In the genomic region with DNA sequence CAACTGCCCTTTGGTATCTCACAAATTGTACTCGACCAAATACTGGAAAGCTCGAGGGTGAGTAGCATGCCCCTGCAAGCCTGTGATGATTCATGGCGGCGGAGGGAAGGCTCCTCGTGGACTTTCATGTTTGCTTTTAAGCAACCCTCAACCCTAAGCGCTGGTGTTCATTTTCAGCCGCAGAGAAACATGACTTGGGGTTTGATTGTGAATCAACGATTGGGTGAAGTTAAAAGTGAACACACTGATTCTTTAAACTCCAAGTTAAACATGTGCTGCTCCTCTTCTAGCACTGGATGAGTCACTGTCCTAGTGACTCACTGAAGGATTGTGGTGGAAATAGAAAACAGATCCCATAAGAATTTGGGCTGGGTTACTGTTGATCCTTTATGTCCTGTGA, we compare ENCODE assay signal across 8 cellular contexts. TPM values are rescaled to one million over a fixed set of nuclear protein-coding genes. Genes with fewer than 3 reads are reported as not detected.
A peak's percentile ranks its signal among the peaks of the same experiment; 100 is the strongest.
DNase-seq lines count a peak whose midpoint lies in the region; ATAC-seq and TF ChIP-seq lines count a peak whose summit lies in the region.

No MANE protein-coding gene starts in this region.

- H3K4me1 ChIP-seq in breast epithelium: no peaks in the 10 kb centered on the region
- H3K4me1 ChIP-seq in trophoblast cell (ENCODE audit: control insufficient read depth in 1 of 2, insufficient read depth in 2 of 2, low read length in 2 of 2): peaks cover 0 to 3% of the 10 kb centered on the region in 2 experiments

- DNase-seq in DMS53 (lab: John Stamatoyannopoulos, UW) (peak; percentile 73), LoVo (ENCODE audit: low spot score) (peak; percentile 79), breast epithelium (ENCODE audit: low spot score in 2 of 2) (peak in 1 of 2 donors; percentile 26), trophoblast cell (peak; percentile 15 to 53), NCI-H2029 (lab: John Stamatoyannopoulos, UW) (no peak), iPS-NIHi11 (ENCODE audit: low spot score) (no peak), NCI-H446 treated with DMSO at 0.1 percent for 48 hours (lab: John Stamatoyannopoulos, UW) (no peak)

- H3K23ac ChIP-seq in trophoblast cell (ENCODE audit: low read length): no peak overlapping the region

- no peaks in the 10 kb centered on the region for H3K9me3 ChIP-seq in breast epithelium
- H3K9me3 ChIP-seq in trophoblast cell (ENCODE audit: insufficient read depth, low read depth, low read length): no peaks in the 10 kb centered on the region

- H3K79me2 ChIP-seq in trophoblast cell (ENCODE audit: control insufficient read depth, insufficient read depth, low read length, poor library complexity): no peaks in the 10 kb centered on the region

- H3K4me2 ChIP-seq in trophoblast cell (ENCODE audit: low read length): no peak overlapping the region

- H4K8ac ChIP-seq in trophoblast cell (ENCODE audit: low read depth, low read length): no peak overlapping the region

- no peak overlapping the region for H2AK5ac ChIP-seq in trophoblast cell (ENCODE audit: low read length)

- H2BK120ac ChIP-seq in trophoblast cell (ENCODE audit: insufficient read depth, low read length, poor library complexity): peak overlapping the region; percentile 52

- H3K4me3 ChIP-seq in breast epithelium: peak overlapping the region in 1 of 3 donors; percentile 29
- H3K4me3 ChIP-seq in trophoblast cell (ENCODE audit: low read depth, low read length): no peak overlapping the region

- H3K27ac ChIP-seq in breast epithelium (peak overlapping the region; percentile 31 to 89), trophoblast cell (ENCODE audit: low read depth, low read length) (peak overlapping the region; percentile 62)

- no peak overlapping the region for H4K91ac ChIP-seq in trophoblast cell (ENCODE audit: low read depth, low read length)

- no CpG with 5 or more reads among the region's 8 CpGs for WGBS in trophoblast cell (ENCODE audit: extremely low coverage, insufficient coverage, insufficient read length)

- intact Hi-C loops in breast epithelium (cut with DNase I; ENCODE audit: low total_unique reads): no loop called here

- H2BK12ac ChIP-seq in trophoblast cell (ENCODE audit: low read length): no peak overlapping the region

- H4K12ac ChIP-seq in trophoblast cell (ENCODE audit: low read depth, low read length): no peak overlapping the region

- no peaks in the 10 kb centered on the region for H3K79me1 ChIP-seq in trophoblast cell (ENCODE audit: low read length)

- peak overlapping the region; percentile 16 for H2BK5ac ChIP-seq in trophoblast cell (ENCODE audit: low read depth, low read length, poor library complexity)

- H3K14ac ChIP-seq in trophoblast cell (ENCODE audit: low read length): no peak overlapping the region

- H3K27me3 ChIP-seq in breast epithelium (no peaks in the 10 kb centered on the region), trophoblast cell (ENCODE audit: insufficient read depth, low read length) (no peaks in the 10 kb centered on the region)

- H3K36me3 ChIP-seq in breast epithelium (no peaks in the 10 kb centered on the region), trophoblast cell (ENCODE audit: control insufficient read depth in 1 of 2, insufficient read depth in 2 of 2, low read length in 2 of 2) (no peaks in the 10 kb centered on the region)

- no peak overlapping the region for H3K18ac ChIP-seq in trophoblast cell (ENCODE audit: low read length)

- no peak for ATAC-seq in GM21528 (IDR thresholded peaks at IDR 0.05; ENCODE audit: low FRiP score, unreplicated experiment)

- no peak for TF ChIP-seq CTCF in breast epithelium (IDR thresholded peaks at IDR 0.05)

- peak overlapping the region; percentile 9 for H3K4ac ChIP-seq in trophoblast cell (ENCODE audit: low read depth, low read length)

- no peak overlapping the region for H2AFZ ChIP-seq in trophoblast cell (ENCODE audit: insufficient read depth, low read length, poor library complexity)

- no peak overlapping the region for H3K9ac ChIP-seq in trophoblast cell (ENCODE audit: low read length)

- TF ChIP-seq POLR2A in breast epithelium (IDR thresholded peaks at IDR 0.05): no peak

RNA-seq across cellular contexts. Expression of gene CD109, which starts 8.3 kb away (rescaled TPM):
- 10 to 100 TPM; 10.2 to 16.8 (median 13.3) TPM for total RNA-seq in breast epithelium
- 0.31 and 0.33 TPM in 2 replicates for polyA plus RNA-seq in trophoblast cell (2013)

RNA-seq across cellular contexts. Expression of gene SLC17A5, which starts 50.5 kb away (rescaled TPM):
- total RNA-seq in breast epithelium: 10 to 100 TPM; 28.8 to 35.1 (median 35.0) TPM
- polyA plus RNA-seq in trophoblast cell (2013): 10.5 and 11.0 TPM in 2 replicates

Comparison
In these comparisons a context has a peak if more than half of its experiments do, and no peak if none do; other contexts are left out.
1. DNase-seq: peak in DMS53 (single experiment), LoVo (single experiment) and trophoblast cell (2 of 2); none in NCI-H2029 (single experiment), iPS-NIHi11 (single experiment) and NCI-H446 treated with DMSO at 0.1 percent for 48 hours (single experiment).